ENCODE assay signal across 23 cellular contexts in the genomic region with DNA sequence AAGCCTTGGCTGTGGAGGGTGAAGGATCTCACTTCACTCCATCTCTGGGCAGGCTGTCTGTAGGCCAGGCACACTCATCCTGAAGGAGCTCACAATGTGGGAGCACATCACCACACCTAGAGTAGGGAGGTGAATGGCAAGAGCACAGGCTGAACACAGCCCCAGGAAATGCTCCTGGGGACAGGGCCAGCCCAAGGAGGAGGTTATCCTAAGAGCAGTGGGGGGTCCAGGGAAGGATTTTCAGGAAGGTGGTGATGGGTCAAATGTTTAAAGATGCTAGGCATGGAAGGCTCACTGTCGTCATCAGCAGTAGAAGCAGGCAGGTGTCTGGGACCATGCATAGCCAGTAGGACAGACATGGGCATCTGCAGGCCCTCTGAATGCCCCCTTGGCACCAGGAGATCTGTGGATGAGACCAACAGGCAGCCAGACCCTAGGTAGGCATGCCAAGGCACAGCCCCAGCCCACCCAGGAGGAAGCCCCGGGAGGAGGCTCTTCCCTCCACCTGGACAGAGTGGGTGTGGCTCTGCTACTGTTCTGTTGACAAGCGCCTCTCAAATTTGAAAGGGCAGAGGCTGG.
"Had no signal": no experiment of that assay in that cellular context is flagged by ENCODE, and none has a peak within 500 bp of the region (broad histone marks: within the 10 kb centered on the region; RNA-seq: fewer than 3 reads in every experiment).

No MANE protein-coding gene starts in this region.

- H3K27ac Mint-ChIP-seq: effector memory CD8-positive, alpha-beta T cell; immature natural killer cell; memory B cell; mesothelial cell of epicardium; naive B cell; natural killer cell treated with Interleukin-12 subunit alpha and Interleukin-12 subunit beta and Interleukin-15 and Interleukin-18, amount 100 ng/mL, for 72 hours; stimulated activated naive CD8-positive, alpha-beta T cell treated with anti-CD3 and anti-CD28 coated beads, Interleukin-15, amount 100 ng/mL, for 72 hours had no signal

- H3K9me3 Mint-ChIP-seq: effector memory CD8-positive, alpha-beta T cell; immature natural killer cell; memory B cell; mesothelial cell of epicardium; naive B cell; natural killer cell treated with Interleukin-12 subunit alpha and Interleukin-12 subunit beta and Interleukin-15 and Interleukin-18, amount 100 ng/mL, for 72 hours; neural crest cell; stimulated activated naive CD8-positive, alpha-beta T cell treated with anti-CD3 and anti-CD28 coated beads, Interleukin-15, amount 100 ng/mL, for 72 hours had no signal

- H3K9me3 ChIP-seq: mucosa of descending colon, prostate gland, right atrium auricular region, thyroid gland had no signal

- DNase-seq: cortex of kidney; effector memory CD8-positive, alpha-beta T cell; hypothalamus; immature natural killer cell; mucosa of descending colon; naive B cell; stimulated activated CD4-positive, alpha-beta T cell treated with anti-CD3 and anti-CD28 coated beads, Interleukin-4, amount 100 ng/mL, for 4 hours; stimulated activated naive CD4-positive, alpha-beta T cell; stimulated activated naive CD8-positive, alpha-beta T cell treated with anti-CD3 and anti-CD28 coated beads, Interleukin-15, amount 100 ng/mL, for 72 hours; thyroid gland; trophoblast cell had no signal

- H3K4me3 Mint-ChIP-seq: effector memory CD8-positive, alpha-beta T cell; immature natural killer cell; memory B cell; mesothelial cell of epicardium; naive B cell; natural killer cell treated with Interleukin-12 subunit alpha and Interleukin-12 subunit beta and Interleukin-15 and Interleukin-18, amount 100 ng/mL, for 72 hours; neural crest cell; stimulated activated naive CD8-positive, alpha-beta T cell treated with anti-CD3 and anti-CD28 coated beads, Interleukin-15, amount 100 ng/mL, for 72 hours had no signal

- H3K4me1 Mint-ChIP-seq: immature natural killer cell; memory B cell; naive B cell; stimulated activated naive CD8-positive, alpha-beta T cell treated with anti-CD3 and anti-CD28 coated beads, Interleukin-15, amount 100 ng/mL, for 72 hours had no signal

- FAIRE-seq: frontal cortex, keratinocyte had no signal

- ATAC-seq: effector memory CD8-positive, alpha-beta T cell; left lobe of liver; mucosa of descending colon; natural killer cell treated with Interleukin-12 subunit alpha and Interleukin-12 subunit beta and Interleukin-15 and Interleukin-18, amount 100 ng/mL, for 72 hours; sciatic nerve; stimulated activated naive CD8-positive, alpha-beta T cell treated with anti-CD3 and anti-CD28 coated beads, Interleukin-15, amount 100 ng/mL, for 72 hours had no signal

- H3K27ac ChIP-seq: prostate gland, right atrium auricular region, thyroid gland had no signal

- H3K4me2 ChIP-seq: smooth muscle cell had no signal

- H3K4me1 ChIP-seq: prostate gland had no signal

- H3K36me3 Mint-ChIP-seq: immature natural killer cell; memory B cell; mesothelial cell of epicardium; naive B cell; natural killer cell treated with Interleukin-12 subunit alpha and Interleukin-12 subunit beta and Interleukin-15 and Interleukin-18, amount 100 ng/mL, for 72 hours had no signal

- H3K4me3 ChIP-seq: lung, mucosa of descending colon, prostate gland, right atrium auricular region, smooth muscle cell, thyroid gland had no signal

- H3K27me3 ChIP-seq: right atrium auricular region, thyroid gland had no signal

- H3K36me3 ChIP-seq: prostate gland, right atrium auricular region, thyroid gland had no signal
